In the genomic region with DNA sequence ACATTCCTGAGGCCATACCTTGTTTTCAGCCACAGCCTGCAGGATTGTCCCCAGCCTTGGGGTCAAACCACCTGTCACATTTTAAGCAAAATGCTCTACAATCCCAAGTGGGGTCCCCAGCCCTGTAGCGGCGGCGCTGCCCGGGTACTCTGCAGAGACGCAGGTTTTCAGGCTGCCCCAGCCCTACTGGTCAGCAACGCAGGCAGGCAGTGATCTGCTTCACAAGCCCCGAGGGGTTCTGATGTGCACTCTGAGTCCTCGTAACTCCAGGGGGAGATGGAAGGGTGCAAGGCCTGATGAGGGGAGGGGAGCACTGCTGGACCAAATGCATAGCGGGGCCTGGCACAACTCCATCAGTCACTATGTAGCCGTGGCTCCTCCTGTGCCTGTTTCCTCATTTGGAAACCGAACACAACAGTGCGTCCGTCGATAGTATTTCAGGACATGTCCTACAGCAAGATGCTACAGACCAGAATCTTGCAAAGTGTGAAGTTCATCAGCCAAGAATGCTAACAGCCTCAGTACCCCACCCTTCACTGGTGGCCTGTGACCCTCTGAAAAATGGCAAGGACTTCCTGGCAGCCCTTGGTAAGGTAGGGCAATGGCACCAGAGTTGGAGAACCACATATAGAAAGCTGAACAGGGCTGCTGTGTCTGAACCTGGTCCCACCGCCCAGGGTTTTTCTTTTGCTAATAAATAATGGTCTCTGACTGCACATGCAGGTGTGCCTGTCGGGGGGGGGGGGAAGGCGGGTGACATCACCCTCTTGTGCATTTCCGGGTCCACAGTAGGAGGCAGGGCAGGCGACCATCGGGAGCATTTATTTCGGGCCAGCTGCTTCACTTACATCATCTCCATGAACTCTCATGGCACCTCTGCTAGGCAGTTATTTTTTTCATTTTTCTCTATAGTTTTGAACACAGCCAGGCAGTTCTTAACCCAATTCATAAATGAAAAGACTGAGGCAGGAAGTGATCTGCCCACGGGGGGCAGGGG, we compare ENCODE assay signal across 1 cellular context.
TF ChIP-seq lines count a peak whose summit lies in the region.

No MANE protein-coding gene starts in this region.

TF ChIP-seq in K562, 482 proteins besides CTCF, POLR2A, EP300 and RAD21:
- peak; percentile 69 for TF ChIP-seq JUND (IDR thresholded peaks at IDR 0.05; ENCODE audit: borderline replicate concordance, low read depth, low read length)
- TF ChIP-seq JUND (tag; IDR thresholded peaks at IDR 0.05; ENCODE audit: borderline replicate concordance, low read depth, low read length): peak; percentile 46; the same call in 1 of the 3 replicates
- TF ChIP-seq, protein P1, sequence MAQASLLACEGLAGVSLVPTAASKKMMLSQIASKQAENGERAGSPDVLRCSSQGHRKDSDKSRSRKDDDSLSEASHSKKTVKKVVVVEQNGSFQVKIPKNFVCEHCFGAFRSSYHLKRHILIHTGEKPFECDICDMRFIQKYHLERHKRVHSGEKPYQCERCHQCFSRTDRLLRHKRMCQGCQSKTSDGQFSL (CRISPR knock-in tag; IDR thresholded peaks at IDR 0.05): no peak
- TF ChIP-seq, protein P1 (tag; IDR thresholded peaks at IDR 0.05): peak in 1 of 2 experiments; percentile 46; a peak in 1 of 4 replicates
- TF ChIP-seq CEBPB (tag; IDR thresholded peaks at IDR 0.05): no peak
- TF ChIP-seq ZNF785 (CRISPR knock-in tag; IDR thresholded peaks at IDR 0.05): no peak
- TF ChIP-seq TCF3 (CRISPR knock-in tag; IDR thresholded peaks at IDR 0.05): no peak
- TF ChIP-seq ATF7 (IDR thresholded peaks at IDR 0.05): peak; percentile 85
- peak; percentile 39; the same call in 1 of the 2 replicates for TF ChIP-seq ELF1 (tag; IDR thresholded peaks at IDR 0.05)
- no peak for TF ChIP-seq CXXC5 (CRISPR knock-in tag; IDR thresholded peaks at IDR 0.05)
- no peak for TF ChIP-seq ZSCAN29 (IDR thresholded peaks at IDR 0.05)
- TF ChIP-seq, protein P2, sequence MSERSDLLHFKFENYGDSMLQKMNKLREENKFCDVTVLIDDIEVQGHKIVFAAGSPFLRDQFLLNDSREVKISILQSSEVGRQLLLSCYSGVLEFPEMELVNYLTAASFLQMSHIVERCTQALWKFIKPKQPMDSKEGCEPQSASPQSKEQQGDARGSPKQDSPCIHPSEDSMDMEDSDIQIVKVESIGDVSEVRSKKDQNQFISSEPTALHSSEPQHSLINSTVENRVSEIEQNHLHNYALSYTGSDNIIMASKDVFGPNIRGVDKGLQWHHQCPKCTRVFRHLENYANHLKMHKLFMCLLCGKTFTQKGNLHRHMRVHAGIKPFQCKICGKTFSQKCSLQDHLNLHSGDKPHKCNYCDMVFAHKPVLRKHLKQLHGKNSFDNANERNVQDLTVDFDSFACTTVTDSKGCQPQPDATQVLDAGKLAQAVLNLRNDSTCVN (CRISPR knock-in tag; IDR thresholded peaks at IDR 0.05): no peak
- TF ChIP-seq CAMTA2 (CRISPR knock-in tag; conservative IDR thresholded peaks at IDR 0.05): no peak
- TF ChIP-seq, protein P3, sequence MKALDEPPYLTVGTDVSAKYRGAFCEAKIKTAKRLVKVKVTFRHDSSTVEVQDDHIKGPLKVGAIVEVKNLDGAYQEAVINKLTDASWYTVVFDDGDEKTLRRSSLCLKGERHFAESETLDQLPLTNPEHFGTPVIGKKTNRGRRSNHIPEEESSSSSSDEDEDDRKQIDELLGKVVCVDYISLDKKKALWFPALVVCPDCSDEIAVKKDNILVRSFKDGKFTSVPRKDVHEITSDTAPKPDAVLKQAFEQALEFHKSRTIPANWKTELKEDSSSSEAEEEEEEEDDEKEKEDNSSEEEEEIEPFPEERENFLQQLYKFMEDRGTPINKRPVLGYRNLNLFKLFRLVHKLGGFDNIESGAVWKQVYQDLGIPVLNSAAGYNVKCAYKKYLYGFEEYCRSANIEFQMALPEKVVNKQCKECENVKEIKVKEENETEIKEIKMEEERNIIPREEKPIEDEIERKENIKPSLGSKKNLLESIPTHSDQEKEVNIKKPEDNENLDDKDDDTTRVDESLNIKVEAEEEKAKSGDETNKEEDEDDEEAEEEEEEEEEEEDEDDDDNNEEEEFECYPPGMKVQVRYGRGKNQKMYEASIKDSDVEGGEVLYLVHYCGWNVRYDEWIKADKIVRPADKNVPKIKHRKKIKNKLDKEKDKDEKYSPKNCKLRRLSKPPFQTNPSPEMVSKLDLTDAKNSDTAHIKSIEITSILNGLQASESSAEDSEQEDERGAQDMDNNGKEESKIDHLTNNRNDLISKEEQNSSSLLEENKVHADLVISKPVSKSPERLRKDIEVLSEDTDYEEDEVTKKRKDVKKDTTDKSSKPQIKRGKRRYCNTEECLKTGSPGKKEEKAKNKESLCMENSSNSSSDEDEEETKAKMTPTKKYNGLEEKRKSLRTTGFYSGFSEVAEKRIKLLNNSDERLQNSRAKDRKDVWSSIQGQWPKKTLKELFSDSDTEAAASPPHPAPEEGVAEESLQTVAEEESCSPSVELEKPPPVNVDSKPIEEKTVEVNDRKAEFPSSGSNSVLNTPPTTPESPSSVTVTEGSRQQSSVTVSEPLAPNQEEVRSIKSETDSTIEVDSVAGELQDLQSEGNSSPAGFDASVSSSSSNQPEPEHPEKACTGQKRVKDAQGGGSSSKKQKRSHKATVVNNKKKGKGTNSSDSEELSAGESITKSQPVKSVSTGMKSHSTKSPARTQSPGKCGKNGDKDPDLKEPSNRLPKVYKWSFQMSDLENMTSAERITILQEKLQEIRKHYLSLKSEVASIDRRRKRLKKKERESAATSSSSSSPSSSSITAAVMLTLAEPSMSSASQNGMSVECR (CRISPR knock-in tag; IDR thresholded peaks at IDR 0.05): no peak
- TF ChIP-seq BRD9 (IDR thresholded peaks at IDR 0.05; ENCODE audit: low read depth, partially characterized antibody): no peak
- TF ChIP-seq BCOR (IDR thresholded peaks at IDR 0.05): no peak
- TF ChIP-seq, protein P4, sequence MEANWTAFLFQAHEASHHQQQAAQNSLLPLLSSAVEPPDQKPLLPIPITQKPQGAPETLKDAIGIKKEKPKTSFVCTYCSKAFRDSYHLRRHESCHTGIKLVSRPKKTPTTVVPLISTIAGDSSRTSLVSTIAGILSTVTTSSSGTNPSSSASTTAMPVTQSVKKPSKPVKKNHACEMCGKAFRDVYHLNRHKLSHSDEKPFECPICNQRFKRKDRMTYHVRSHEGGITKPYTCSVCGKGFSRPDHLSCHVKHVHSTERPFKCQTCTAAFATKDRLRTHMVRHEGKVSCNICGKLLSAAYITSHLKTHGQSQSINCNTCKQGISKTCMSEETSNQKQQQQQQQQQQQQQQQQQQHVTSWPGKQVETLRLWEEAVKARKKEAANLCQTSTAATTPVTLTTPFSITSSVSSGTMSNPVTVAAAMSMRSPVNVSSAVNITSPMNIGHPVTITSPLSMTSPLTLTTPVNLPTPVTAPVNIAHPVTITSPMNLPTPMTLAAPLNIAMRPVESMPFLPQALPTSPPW (CRISPR knock-in tag; IDR thresholded peaks at IDR 0.05): peak; percentile 53
- no peak for TF ChIP-seq HNRNPH1 (optimal IDR thresholded peaks at IDR 0.05; ENCODE audit: low read depth, low read length)
- TF ChIP-seq, protein P5, sequence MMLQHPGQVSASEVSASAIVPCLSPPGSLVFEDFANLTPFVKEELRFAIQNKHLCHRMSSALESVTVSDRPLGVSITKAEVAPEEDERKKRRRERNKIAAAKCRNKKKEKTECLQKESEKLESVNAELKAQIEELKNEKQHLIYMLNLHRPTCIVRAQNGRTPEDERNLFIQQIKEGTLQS (IDR thresholded peaks at IDR 0.05): peak; percentile 92
- TF ChIP-seq, protein P5 (CRISPR knock-in tag; conservative IDR thresholded peaks at IDR 0.05): no peak
- TF ChIP-seq GTF2B (IDR thresholded peaks at IDR 0.05; ENCODE audit: extremely low read depth, insufficient read length): no peak
- TF ChIP-seq JUN (IDR thresholded peaks at IDR 0.05; ENCODE audit: borderline replicate concordance, low read depth, low read length): peak; percentile 76; the same call in 1 of the 2 replicates
- TF ChIP-seq JUN (CRISPR knock-in tag; IDR thresholded peaks at IDR 0.05; ENCODE audit: borderline replicate concordance): no peak
- TF ChIP-seq SMAD2 (IDR thresholded peaks at IDR 0.05; ENCODE audit: low read depth, low read length): no peak
- no peak for TF ChIP-seq ZC3H11A (IDR thresholded peaks at IDR 0.05; ENCODE audit: low read depth, low read length)
- no peak for TF ChIP-seq KDM5B (IDR thresholded peaks at IDR 0.05; ENCODE audit: insufficient replicate concordance, low read depth, low read length)
- TF ChIP-seq TFAP4 (CRISPR knock-in tag; IDR thresholded peaks at IDR 0.05; ENCODE audit: borderline replicate concordance): no peak
- TF ChIP-seq RBBP5 (IDR thresholded peaks at IDR 0.05; ENCODE audit: borderline replicate concordance, insufficient read depth, low read length, poor library complexity, severe bottlenecking): no peak
- no peak for TF ChIP-seq CGGBP1 (CRISPR knock-in tag; IDR thresholded peaks at IDR 0.05)
- TF ChIP-seq MITF (IDR thresholded peaks at IDR 0.05): no peak
- TF ChIP-seq BRCA1 (IDR thresholded peaks at IDR 0.05): no peak
- TF ChIP-seq BRCA1 (CRISPR knock-in tag; IDR thresholded peaks at IDR 0.05): no peak
- no peak for TF ChIP-seq RBM17 (IDR thresholded peaks at IDR 0.05; ENCODE audit: borderline replicate concordance, low read depth, low read length)
- peak; percentile 40; the same call in 1 of the 2 replicates for TF ChIP-seq CEBPG (CRISPR knock-in tag; IDR thresholded peaks at IDR 0.05)
- no peak for TF ChIP-seq CEBPG (tag; conservative IDR thresholded peaks at IDR 0.05 in 1 of 2, IDR thresholded peaks at IDR 0.05 in 1 of 2)
- TF ChIP-seq ZNF77 (CRISPR knock-in tag; IDR thresholded peaks at IDR 0.05): no peak
